ENCODE assay signal across 20 cellular contexts in genomic region chr12:34603382-34604035, GRCh38.
DNase-seq lines count a peak whose midpoint lies in the region; ATAC-seq and TF ChIP-seq lines count a peak whose summit lies in the region.
"Had no signal": no experiment of that assay in that cellular context is flagged by ENCODE, and none has a peak within 500 bp of the region (broad histone marks: within the 10 kb centered on the region; RNA-seq: fewer than 3 reads in every experiment).

No MANE protein-coding gene starts in this region.

- H3K4me3 ChIP-seq in iPS-18c (ENCODE audit: insufficient read depth, low read depth, low read length) (peak overlapping the region; percentile 15; the same call in 1 of the 2 replicates), smooth muscle cell (no peak overlapping the region)
- H3K4me3 ChIP-seq: GM23338 had no signal

- H2AFZ ChIP-seq in smooth muscle cell (ENCODE audit: low read depth): no peak overlapping the region
- H2AFZ ChIP-seq: GM23338 had no signal

- H3K9ac ChIP-seq in smooth muscle cell (ENCODE audit: low read depth): no peak overlapping the region

- no peak for ATAC-seq in Right ventricle myocardium inferior
- ATAC-seq in sciatic nerve: no peak
- ATAC-seq: GM23338, HCT116, HepG2 had no signal

- no peaks in the 10 kb centered on the region for H3K27me3 ChIP-seq in smooth muscle cell (ENCODE audit: low read depth)

- no peaks in the 10 kb centered on the region for H3K79me2 ChIP-seq in smooth muscle cell (ENCODE audit: low read depth)

- no peak overlapping the region for H3K27ac ChIP-seq in smooth muscle cell (ENCODE audit: low read depth)

- peak; percentile 70 for DNase-seq in cardiac septum (ENCODE audit: low spot score)
- DNase-seq in Right ventricle myocardium inferior (ENCODE audit: missing footprints): no peak
- DNase-seq in sciatic nerve (ENCODE audit: low spot score): peak; percentile 18
- DNase-seq in smooth muscle cell (lab: John Stamatoyannopoulos, UW; ENCODE audit: unreplicated experiment): no peak
- no peak for DNase-seq in NCI-H1436 (lab: John Stamatoyannopoulos, UW)
- no peak for DNase-seq in stimulated activated CD4-positive, alpha-beta T cell treated with anti-CD3 and anti-CD28 coated beads, Interleukin-1b, Interleukin-23, amount 100 ng/mL, for 48 hours
- DNase-seq: DMS 273 treated with DMSO at 0.1 percent for 48 hours, DND-41, KG1, NCI-H1105 treated with DMSO at 0.1 percent for 48 hours, NCI-H187, NCI-H2107, NCI-H2227 treated with DMSO at 0.1 percent for 48 hours, NCI-H510A treated with DMSO at 0.1 percent for 48 hours, NCI-H774, OCI-M1 had no signal

- H3K4me2 ChIP-seq in smooth muscle cell: no peak overlapping the region
- H3K4me2 ChIP-seq: GM23338 had no signal

- H3F3A ChIP-seq in smooth muscle cell (ENCODE audit: low read depth): no peaks in the 10 kb centered on the region

- no peaks in the 10 kb centered on the region for H3K4me1 ChIP-seq in smooth muscle cell (ENCODE audit: low read depth)

- TF ChIP-seq CTCF in smooth muscle cell (IDR thresholded peaks at IDR 0.05; ENCODE audit: borderline replicate concordance, insufficient read depth, poor library complexity, severe bottlenecking): no peak

- no peaks in the 10 kb centered on the region for H4K20me1 ChIP-seq in smooth muscle cell (ENCODE audit: low read depth)

- intact Hi-C loops in cardiac septum (cut with DNase I) (no loop called here), Right ventricle myocardium inferior (cut with DNase I) (no loop called here), sciatic nerve (cut with DNase I) (no loop called here)

- WGBS in smooth muscle cell (ENCODE audit: low lambda C conversion rate): 72% methylated on average over 21 of the region's 21 CpGs

- peaks cover 41% of the 10 kb centered on the region for H3K9me3 ChIP-seq in iPS-18c (ENCODE audit: control insufficient read depth, insufficient read depth, low read length)
- peaks cover 5% of the 10 kb centered on the region for H3K9me3 ChIP-seq in smooth muscle cell (replicated peaks; ENCODE audit: low read depth)

- no peaks in the 10 kb centered on the region for H3K36me3 ChIP-seq in smooth muscle cell (ENCODE audit: low read depth)

Comparison
In these comparisons a context has a peak if more than half of its experiments do, and no peak if none do; other contexts are left out.
1. DNase-seq: peak in cardiac septum (single experiment) and sciatic nerve (single experiment); none in Right ventricle myocardium inferior (single experiment), smooth muscle cell (single experiment), NCI-H1436 (single experiment) and stimulated activated CD4-positive, alpha-beta T cell treated with anti-CD3 and anti-CD28 coated beads, Interleukin-1b, Interleukin-23, amount 100 ng/mL, for 48 hours (single experiment).